In genomic region chr3:31960793-31961431, GRCh38 we compare ENCODE assay signal across 8 cellular contexts. TPM values are rescaled to one million over a fixed set of nuclear protein-coding genes. Genes with fewer than 3 reads are reported as not detected.
DNase-seq lines count a peak whose midpoint lies in the region; ATAC-seq and FAIRE-seq lines count a peak whose summit lies in the region.

No MANE protein-coding gene starts in this region.

- peak; percentile 63 for DNase-seq in astrocyte of the hippocampus (ENCODE audit: low read depth, low spot score)
- peak; percentile 76 for DNase-seq in myocyte (ENCODE audit: low read depth)
- DNase-seq in activated T-cell treated with anti-CD3 and anti-CD28 coated beads for 4 hours: no peak
- DNase-seq in Ammon's horn (ENCODE audit: low spot score): no peak
- DNase-seq in activated CD4-positive, alpha-beta memory T cell treated with anti-CD3 and anti-CD28 coated beads for 36 hours: no peak

- POLR2A ChIA-PET in activated CD4-positive, alpha-beta memory T cell treated with anti-CD3 and anti-CD28 coated beads for 36 hours (lab: Charles Lee): no interaction called here

- FAIRE-seq in G401.6 (lab: Jason Lieb, UNC): peak; percentile 71

- CTCF ChIA-PET in activated CD4-positive, alpha-beta memory T cell treated with anti-CD3 and anti-CD28 coated beads for 36 hours (lab: Charles Lee): interaction anchor here (1.0 kb wide), 1 partner anchor 217 kb away, joined by 3 read pairs; no protein-coding TSS in a partner anchor

- peaks cover 7% of the 10 kb centered on the region for H3K4me1 Mint-ChIP-seq in activated CD4-positive, alpha-beta memory T cell treated with anti-CD3 and anti-CD28 coated beads for 36 hours (ENCODE audit: low read depth)

- intact Hi-C loops in activated CD4-positive, alpha-beta memory T cell treated with anti-CD3 and anti-CD28 coated beads for 36 hours (cut with micrococcal nuclease): no loop called here

- no peaks in the 10 kb centered on the region for H3K36me3 Mint-ChIP-seq in activated CD4-positive, alpha-beta memory T cell treated with anti-CD3 and anti-CD28 coated beads for 36 hours

- peaks cover 9% of the 10 kb centered on the region for H3K27me3 Mint-ChIP-seq in activated CD4-positive, alpha-beta memory T cell treated with anti-CD3 and anti-CD28 coated beads for 36 hours

- peaks cover 2% of the 10 kb centered on the region for H3K9me3 Mint-ChIP-seq in activated CD4-positive, alpha-beta memory T cell treated with anti-CD3 and anti-CD28 coated beads for 36 hours

- ATAC-seq in HG02981 (IDR thresholded peaks at IDR 0.05; ENCODE audit: unreplicated experiment) (peak; percentile 73), HG02885 (IDR thresholded peaks at IDR 0.05; ENCODE audit: poor library complexity, unreplicated experiment) (no peak)

- H3K27ac Mint-ChIP-seq in activated CD4-positive, alpha-beta memory T cell treated with anti-CD3 and anti-CD28 coated beads for 36 hours: no peak overlapping the region

- H3K4me3 Mint-ChIP-seq in activated CD4-positive, alpha-beta memory T cell treated with anti-CD3 and anti-CD28 coated beads for 36 hours: no peak overlapping the region

RNA-seq across cellular contexts. Expression of gene OSBPL10, which starts 20.1 kb away (rescaled TPM):
- total RNA-seq in myocyte: 15.2 and 15.5 TPM in 2 replicates
- polyA plus RNA-seq in myocyte (2012): 26.9 TPM
- 1 to 10 TPM; 3.4 to 3.5 TPM for total RNA-seq in activated CD4-positive, alpha-beta memory T cell treated with anti-CD3 and anti-CD28 coated beads for 36 hours

RNA-seq across cellular contexts. Expression of gene ZNF860, which starts 20.6 kb away (rescaled TPM):
- 0.36 and 0.48 TPM in 2 replicates for total RNA-seq in myocyte
- polyA plus RNA-seq in myocyte (2012): 0.26 TPM
- under 1 TPM in 1 of 2 experiments, not detected in 1; 0.19 TPM for total RNA-seq in activated CD4-positive, alpha-beta memory T cell treated with anti-CD3 and anti-CD28 coated beads for 36 hours

Comparison
In these comparisons a context has a peak if more than half of its experiments do, and no peak if none do; other contexts are left out.
1. DNase-seq: peak in astrocyte of the hippocampus (single experiment) and myocyte (single experiment); none in activated T-cell treated with anti-CD3 and anti-CD28 coated beads for 4 hours (single experiment), Ammon's horn (single experiment) and activated CD4-positive, alpha-beta memory T cell treated with anti-CD3 and anti-CD28 coated beads for 36 hours (single experiment).